21 cellular contexts compared by ENCODE assay signal in genomic region chr16:47059991-47060390, GRCh38.
"Had no signal": no experiment of that assay in that cellular context is flagged by ENCODE, and none has a peak within 500 bp of the region (broad histone marks: within the 10 kb centered on the region; RNA-seq: fewer than 3 reads in every experiment).

No MANE protein-coding gene starts in this region.

- H3K27me3 ChIP-seq: breast epithelium, left lung, neutrophil, upper lobe of left lung had no signal

- H3K27ac Mint-ChIP-seq: activated CD8-positive, alpha-beta T cell treated with anti-CD3 and anti-CD28 coated beads, Interleukin-2, amount 10 ng/mL, durations not matched to agents 7 days and 5 days; activated naive CD8-positive, alpha-beta T cell treated with anti-CD3 and anti-CD28 coated beads for 36 hours; natural killer cell treated with Interleukin-12 subunit alpha and Interleukin-12 subunit beta and Interleukin-15 and Interleukin-18, amount 100 ng/mL, for 72 hours had no signal

- H3K9me3 ChIP-seq: breast epithelium, left lung, neutrophil, thoracic aorta, upper lobe of left lung had no signal

- H3K27ac ChIP-seq: breast epithelium, left lung, neutrophil, parathyroid adenoma, thoracic aorta, upper lobe of left lung had no signal

- H3K4me1 ChIP-seq: breast epithelium, left lung, parathyroid adenoma, upper lobe of left lung had no signal

- H3K36me3 Mint-ChIP-seq: activated naive CD8-positive, alpha-beta T cell treated with anti-CD3 and anti-CD28 coated beads for 36 hours; natural killer cell treated with Interleukin-12 subunit alpha and Interleukin-12 subunit beta and Interleukin-15 and Interleukin-18, amount 100 ng/mL, for 72 hours had no signal

- H3K9me3 Mint-ChIP-seq: natural killer cell treated with Interleukin-12 subunit alpha and Interleukin-12 subunit beta and Interleukin-15 and Interleukin-18, amount 100 ng/mL, for 72 hours had no signal

- FAIRE-seq: astrocyte, endometrium, kidney had no signal

- H3K79me2 ChIP-seq: parathyroid adenoma had no signal

- H3K36me3 ChIP-seq: breast epithelium, left lung, neutrophil, thoracic aorta, upper lobe of left lung had no signal

- H3K9ac ChIP-seq: parathyroid adenoma had no signal

- H3K4me3 Mint-ChIP-seq: activated CD8-positive, alpha-beta T cell treated with anti-CD3 and anti-CD28 coated beads, Interleukin-2, amount 10 ng/mL, durations not matched to agents 7 days and 5 days; activated naive CD8-positive, alpha-beta T cell treated with anti-CD3 and anti-CD28 coated beads for 36 hours; natural killer cell treated with Interleukin-12 subunit alpha and Interleukin-12 subunit beta and Interleukin-15 and Interleukin-18, amount 100 ng/mL, for 72 hours had no signal

- H3K27me3 Mint-ChIP-seq: activated naive CD8-positive, alpha-beta T cell treated with anti-CD3 and anti-CD28 coated beads for 36 hours had no signal

- H2AFZ ChIP-seq: parathyroid adenoma had no signal

- H3K4me1 Mint-ChIP-seq: activated naive CD8-positive, alpha-beta T cell treated with anti-CD3 and anti-CD28 coated beads for 36 hours had no signal

- ATAC-seq: activated CD8-positive, alpha-beta T cell treated with anti-CD3 and anti-CD28 coated beads, Interleukin-2, amount 10 ng/mL, durations not matched to agents 7 days and 5 days; left lung; natural killer cell treated with Interleukin-12 subunit alpha and Interleukin-12 subunit beta and Interleukin-15 and Interleukin-18, amount 100 ng/mL, for 72 hours had no signal

- DNase-seq: activated CD4-positive, alpha-beta T cell treated with anti-CD3 and anti-CD28 coated beads for 1 hour; activated CD4-positive, alpha-beta T cell treated with anti-CD3 and anti-CD28 coated beads, Interleukin-2, amount 50 U/mL, for 1 hour; activated CD8-positive, alpha-beta T cell treated with anti-CD3 and anti-CD28 coated beads, Interleukin-2, amount 10 ng/mL, durations not matched to agents 7 days and 5 days; activated naive CD4-positive, alpha-beta T cell treated with Interleukin-2 at 50 U/mL for 16 hours; activated naive CD8-positive, alpha-beta T cell treated with anti-CD3 and anti-CD28 coated beads for 36 hours; activated T-cell treated with anti-CD3 and anti-CD28 coated beads, Interleukin-2, amount 50 U/mL, for 48 hours; cortex of kidney; kidney; left lung; stimulated activated CD4-positive, alpha-beta T cell treated with anti-CD3 and anti-CD28 coated beads, Interleukin-4, amount 100 ng/mL, for 24 hours; stimulated activated naive CD4-positive, alpha-beta T cell treated with Interleukin-2 at 50 U/mL for 16 hours; T-helper 9 cell; upper lobe of left lung had no signal

- H3K4me3 ChIP-seq: breast epithelium, left lung, lung, thoracic aorta, upper lobe of left lung had no signal
